7 cellular contexts compared by ENCODE assay signal in the genomic region with DNA sequence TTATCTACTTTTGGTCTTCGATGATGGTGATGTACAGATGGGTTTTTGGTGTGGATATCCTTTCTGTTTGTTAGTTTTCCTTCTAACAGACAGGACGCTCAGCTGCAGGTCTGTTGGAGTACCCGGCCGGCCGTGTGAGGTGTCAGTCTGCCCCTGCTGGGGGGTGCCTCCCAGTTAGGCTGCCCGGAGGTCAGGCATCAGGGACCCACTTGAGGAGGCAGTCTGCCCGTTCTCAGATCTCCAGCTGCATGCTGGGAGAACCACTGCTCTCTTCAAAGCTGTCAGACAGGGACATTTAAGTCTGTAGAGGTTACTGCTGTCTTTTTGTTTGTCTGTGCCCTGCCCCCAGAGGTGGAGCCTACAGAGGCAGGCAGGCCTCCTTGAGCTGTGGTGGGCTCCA. TPM values are rescaled to one million over a fixed set of nuclear protein-coding genes. Genes with fewer than 3 reads are reported as not detected.
DNase-seq lines count a peak whose midpoint lies in the region; ATAC-seq and TF ChIP-seq lines count a peak whose summit lies in the region.
"Not testable (repeated sequence)": the region's sequence is repeated elsewhere in the genome, so short reads cannot be mapped to it uniquely, and the experiment has no call there.

No MANE protein-coding gene starts in this region.

- not testable (repeated sequence) for H2BK20ac ChIP-seq in H9 (ENCODE audit: low read depth, low read length, poor library complexity, severe bottlenecking)

- H4K5ac ChIP-seq in H9 (ENCODE audit: insufficient read length, low read depth, low read length), result not testable (repeated sequence)

- H3K9ac ChIP-seq in H9 (ENCODE audit: extremely low read depth, insufficient read length, low read length), result not testable (repeated sequence)

- H3K23ac ChIP-seq in H9 (ENCODE audit: insufficient read length, low read depth, low read length), result not testable (repeated sequence)

- not testable (repeated sequence) for H3K4me1 ChIP-seq in CD8-positive, alpha-beta T cell (ENCODE audit: insufficient read depth, low read length); H9 (ENCODE audit: insufficient read depth, low read length); naive thymus-derived CD4-positive, alpha-beta T cell (ENCODE audit: control insufficient read depth in 2 of 2, insufficient read depth in 2 of 2, low read length in 2 of 2)

- not testable (repeated sequence) for H4K8ac ChIP-seq in H9 (replicated peaks; ENCODE audit: insufficient read length, low read depth, low read length)

- not testable (repeated sequence) for H3K18ac ChIP-seq in H9 (ENCODE audit: insufficient read length, low read depth, low read length)

- H3K9me3 ChIP-seq in CD8-positive, alpha-beta T cell (ENCODE audit: low read length); H9 (ENCODE audit: control insufficient read depth, low read depth, low read length); naive thymus-derived CD4-positive, alpha-beta T cell (ENCODE audit: control insufficient read depth in 2 of 3, low read length in 3 of 3): not testable (repeated sequence)

- peak overlapping the region; percentile 62 for H3K27ac Mint-ChIP-seq in CD8-positive, alpha-beta T cell
- H3K27ac Mint-ChIP-seq in H9 (peak overlapping the region in 2 of 3 experiments; percentile 51 to 55; a peak in 1 of 7 replicates), T-cell (peak overlapping the region; percentile 81 to 82)
- not testable (repeated sequence) for H3K27ac Mint-ChIP-seq in activated CD4-positive, alpha-beta memory T cell treated with anti-CD3 and anti-CD28 coated beads for 36 hours; central memory CD8-positive, alpha-beta T cell (ENCODE audit: low read depth)
- H3K27ac Mint-ChIP-seq in activated naive CD4-positive, alpha-beta T cell treated with anti-CD3 and anti-CD28 coated beads, Interleukin-2, amount 10 ng/mL, durations not matched to agents 7 days and 5 days, result peak overlapping the region; percentile 83
- H3K27ac Mint-ChIP-seq in naive thymus-derived CD4-positive, alpha-beta T cell, result peak overlapping the region in 7 of 9 donors; percentile 44 to 94 (median 58)

- not testable (repeated sequence) for H3K79me2 ChIP-seq in H9 (ENCODE audit: insufficient read depth, low read length)

- H2BK15ac ChIP-seq in H9 (ENCODE audit: low read depth, low read length), result not testable (repeated sequence)

- H2AK5ac ChIP-seq in H9 (ENCODE audit: insufficient read length, low read length), result not testable (repeated sequence)

- H3K23me2 ChIP-seq in H9 (ENCODE audit: insufficient read length, low read depth, low read length, poor library complexity, severe bottlenecking), result not testable (repeated sequence)

- not testable (repeated sequence) for H4K20me1 ChIP-seq in H9 (ENCODE audit: control insufficient read depth, insufficient read depth, insufficient read length)

- not testable (repeated sequence) for H2AFZ ChIP-seq in H9 (ENCODE audit: low read length)

- TF ChIP-seq CTCF in CD8-positive, alpha-beta T cell (IDR thresholded peaks at IDR 0.05); H9 (conservative IDR thresholded peaks at IDR 0.05): not testable (repeated sequence)

- not testable (repeated sequence) for H3K27me3 Mint-ChIP-seq in CD8-positive, alpha-beta T cell (ENCODE audit: low read depth); H9 (ENCODE audit: low read depth); T-cell; activated CD4-positive, alpha-beta memory T cell treated with anti-CD3 and anti-CD28 coated beads for 36 hours; activated naive CD4-positive, alpha-beta T cell treated with anti-CD3 and anti-CD28 coated beads, Interleukin-2, amount 10 ng/mL, durations not matched to agents 7 days and 5 days; central memory CD8-positive, alpha-beta T cell
- H3K27me3 Mint-ChIP-seq in naive thymus-derived CD4-positive, alpha-beta T cell, result peaks cover 0 to 12% (median 0%) of the 10 kb centered on the region in 5 donors

- WGBS in H9 (ENCODE audit: extremely low coverage, insufficient read length, low lambda C conversion rate), result no CpG with 5 or more reads among the region's 7 CpGs

- not testable (repeated sequence) for H3K9me3 Mint-ChIP-seq in CD8-positive, alpha-beta T cell; T-cell; activated CD4-positive, alpha-beta memory T cell treated with anti-CD3 and anti-CD28 coated beads for 36 hours; central memory CD8-positive, alpha-beta T cell
- H3K9me3 Mint-ChIP-seq in H9, result peaks cover 9 to 20% of the 10 kb centered on the region in 2 experiments
- peaks cover 14% of the 10 kb centered on the region for H3K9me3 Mint-ChIP-seq in activated naive CD4-positive, alpha-beta T cell treated with anti-CD3 and anti-CD28 coated beads, Interleukin-2, amount 10 ng/mL, durations not matched to agents 7 days and 5 days
- H3K9me3 Mint-ChIP-seq in naive thymus-derived CD4-positive, alpha-beta T cell, result peaks cover 0 to 46% (median 16%) of the 10 kb centered on the region in 11 donors

- DNase-seq in CD8-positive, alpha-beta T cell; H9; T-cell; activated CD4-positive, alpha-beta memory T cell treated with anti-CD3 and anti-CD28 coated beads for 36 hours; activated naive CD4-positive, alpha-beta T cell treated with anti-CD3 and anti-CD28 coated beads, Interleukin-2, amount 10 ng/mL, durations not matched to agents 7 days and 5 days; central memory CD8-positive, alpha-beta T cell (ENCODE audit: low spot score in 2 of 2): not testable (repeated sequence)
- DNase-seq in naive thymus-derived CD4-positive, alpha-beta T cell, result peak in 1 of 9 donors; percentile 8

- not testable (repeated sequence) for H3K4me2 ChIP-seq in H9 (ENCODE audit: insufficient read depth, insufficient read length, low read length)

- H3K27me3 ChIP-seq in CD8-positive, alpha-beta T cell (ENCODE audit: insufficient read depth, low read length); H9 (ENCODE audit: insufficient read depth, low read length); naive thymus-derived CD4-positive, alpha-beta T cell (ENCODE audit: control insufficient read depth in 2 of 2, insufficient read depth in 2 of 2, low read length in 2 of 2): not testable (repeated sequence)

- not testable (repeated sequence) for H2BK12ac ChIP-seq in H9 (ENCODE audit: insufficient read length, low read depth, low read length)

- intact Hi-C loops in CD8-positive, alpha-beta T cell (cut with DNase I, micrococcal nuclease); activated CD4-positive, alpha-beta memory T cell treated with anti-CD3 and anti-CD28 coated beads for 36 hours (cut with micrococcal nuclease); naive thymus-derived CD4-positive, alpha-beta T cell (cut with micrococcal nuclease): not testable (repeated sequence)

- H3K4me3 ChIP-seq in CD8-positive, alpha-beta T cell (ENCODE audit: low read depth, low read length); naive thymus-derived CD4-positive, alpha-beta T cell (ENCODE audit: low read length): not testable (repeated sequence)

- H3K79me1 ChIP-seq in H9 (ENCODE audit: insufficient read depth, low read depth, low read length, poor library complexity, severe bottlenecking), result not testable (repeated sequence)

- H3K27ac ChIP-seq in CD8-positive, alpha-beta T cell (ENCODE audit: low read depth, low read length); H9 (ENCODE audit: insufficient read length, low read depth, low read length); naive thymus-derived CD4-positive, alpha-beta T cell (ENCODE audit: low read depth, low read length): not testable (repeated sequence)

- peaks cover 13% of the 10 kb centered on the region for H3K4me1 Mint-ChIP-seq in CD8-positive, alpha-beta T cell (ENCODE audit: low read depth)
- H3K4me1 Mint-ChIP-seq in H9, result peaks cover 14 to 19% of the 10 kb centered on the region in 2 experiments
- H3K4me1 Mint-ChIP-seq in T-cell, result peaks cover 26 to 31% (median 29%) of the 10 kb centered on the region in 3 donors
- peaks cover 19% of the 10 kb centered on the region for H3K4me1 Mint-ChIP-seq in activated CD4-positive, alpha-beta memory T cell treated with anti-CD3 and anti-CD28 coated beads for 36 hours (ENCODE audit: low read depth)
- peaks cover 27% of the 10 kb centered on the region for H3K4me1 Mint-ChIP-seq in activated naive CD4-positive, alpha-beta T cell treated with anti-CD3 and anti-CD28 coated beads, Interleukin-2, amount 10 ng/mL, durations not matched to agents 7 days and 5 days
- H3K4me1 Mint-ChIP-seq in central memory CD8-positive, alpha-beta T cell, result peaks cover 16% of the 10 kb centered on the region
- H3K4me1 Mint-ChIP-seq in naive thymus-derived CD4-positive, alpha-beta T cell, result peaks cover 9 to 34% (median 20%) of the 10 kb centered on the region in 7 donors

- H3K4ac ChIP-seq in H9 (ENCODE audit: low read depth, low read length), result not testable (repeated sequence)

- not testable (repeated sequence) for H3K36me3 ChIP-seq in CD8-positive, alpha-beta T cell (ENCODE audit: insufficient read depth, low read length); naive thymus-derived CD4-positive, alpha-beta T cell (ENCODE audit: control insufficient read depth in 2 of 3, insufficient read depth in 3 of 3, low read length in 3 of 3)

- CTCF ChIA-PET in CD8-positive, alpha-beta T cell (lab: Charles Lee), result interaction anchor here (1.0 kb wide), 1 partner anchor 8 kb away, joined by 3 read pairs; no protein-coding TSS in a partner anchor
- CTCF ChIA-PET in T-cell (lab: Charles Lee); activated naive CD4-positive, alpha-beta T cell treated with anti-CD3 and anti-CD28 coated beads, Interleukin-2, amount 10 ng/mL, durations not matched to agents 7 days and 5 days (lab: Charles Lee): not testable (repeated sequence)
- CTCF ChIA-PET in activated CD4-positive, alpha-beta memory T cell treated with anti-CD3 and anti-CD28 coated beads for 36 hours (lab: Charles Lee), result interaction anchor here (1.0 kb wide), 1 partner anchor 9 kb away, joined by 5 read pairs; no protein-coding TSS in a partner anchor
- CTCF ChIA-PET in naive thymus-derived CD4-positive, alpha-beta T cell (lab: Charles Lee), result interaction anchor here (0.8 kb wide), 1 partner anchor 9 kb away, joined by 3 read pairs; no protein-coding TSS in a partner anchor

- H3K56ac ChIP-seq in H9 (ENCODE audit: insufficient read length, low read depth, low read length), result not testable (repeated sequence)

- not testable (repeated sequence) for H4K91ac ChIP-seq in H9 (ENCODE audit: insufficient read length, low read depth, low read length)

- H3K14ac ChIP-seq in H9 (ENCODE audit: insufficient read depth, low read length), result not testable (repeated sequence)

- H2BK120ac ChIP-seq in H9 (ENCODE audit: low read depth, low read length, poor library complexity, severe bottlenecking), result not testable (repeated sequence)

- not testable (repeated sequence) for ATAC-seq in CD8-positive, alpha-beta T cell; T-cell (replicated peaks in 1 of 4); central memory CD8-positive, alpha-beta T cell (replicated peaks; ENCODE audit: extremely low read depth, poor library complexity, severe bottlenecking); naive thymus-derived CD4-positive, alpha-beta T cell

- H3K36me3 Mint-ChIP-seq in CD8-positive, alpha-beta T cell; activated CD4-positive, alpha-beta memory T cell treated with anti-CD3 and anti-CD28 coated beads for 36 hours; central memory CD8-positive, alpha-beta T cell (ENCODE audit: insufficient read depth): not testable (repeated sequence)
- H3K36me3 Mint-ChIP-seq in H9 (ENCODE audit: insufficient read depth in 1 of 3, low read depth in 3 of 3) (peaks cover 3 to 22% (median 11%) of the 10 kb centered on the region in 3 experiments; a peak in 6 of 7 replicates), T-cell (peaks cover 13% of the 10 kb centered on the region)
- H3K36me3 Mint-ChIP-seq in activated naive CD4-positive, alpha-beta T cell treated with anti-CD3 and anti-CD28 coated beads, Interleukin-2, amount 10 ng/mL, durations not matched to agents 7 days and 5 days, result peaks cover 16% of the 10 kb centered on the region
- H3K36me3 Mint-ChIP-seq in naive thymus-derived CD4-positive, alpha-beta T cell, result peaks cover 3 to 20% (median 5%) of the 10 kb centered on the region in 5 donors

- not testable (repeated sequence) for H3T11ph ChIP-seq in H9 (ENCODE audit: low read length)

- not testable (repeated sequence) for H2BK5ac ChIP-seq in H9 (ENCODE audit: insufficient read length, low read length)

- POLR2A ChIA-PET in CD8-positive, alpha-beta T cell (lab: Charles Lee); T-cell (lab: Charles Lee); activated CD4-positive, alpha-beta memory T cell treated with anti-CD3 and anti-CD28 coated beads for 36 hours (lab: Charles Lee): not testable (repeated sequence)
- POLR2A ChIA-PET in naive thymus-derived CD4-positive, alpha-beta T cell (lab: Charles Lee), result interaction anchor here (0.6 to 1.3 kb wide), 2 partner anchors 38 to 44 kb away, joined by 3 read pairs; no protein-coding TSS in a partner anchor

- peak overlapping the region; percentile 32 for H3K4me3 Mint-ChIP-seq in CD8-positive, alpha-beta T cell
- peak overlapping the region in 1 of 2 experiments; percentile 12; a peak in 1 of 5 replicates for H3K4me3 Mint-ChIP-seq in H9
- peak overlapping the region; percentile 48 to 69 (median 49) for H3K4me3 Mint-ChIP-seq in T-cell
- H3K4me3 Mint-ChIP-seq in activated CD4-positive, alpha-beta memory T cell treated with anti-CD3 and anti-CD28 coated beads for 36 hours, result peak overlapping the region; percentile 39
- not testable (repeated sequence) for H3K4me3 Mint-ChIP-seq in activated naive CD4-positive, alpha-beta T cell treated with anti-CD3 and anti-CD28 coated beads, Interleukin-2, amount 10 ng/mL, durations not matched to agents 7 days and 5 days
- H3K4me3 Mint-ChIP-seq in central memory CD8-positive, alpha-beta T cell, result peak overlapping the region; percentile 68
- peak overlapping the region in 9 of 10 donors; percentile 40 to 74 (median 51) for H3K4me3 Mint-ChIP-seq in naive thymus-derived CD4-positive, alpha-beta T cell

RNA-seq across cellular contexts. Expression of gene ABHD2, which starts 39.2 kb away (rescaled TPM):
- 10 to 100 TPM; 22.2 to 25.7 TPM for total RNA-seq in CD8-positive, alpha-beta T cell
- 15.6 and 17.5 TPM in 2 replicates for total RNA-seq in H9 (2021)
- total RNA-seq in T-cell, result 10 to 100 TPM; 52.5 to 70.8 (median 58.5) TPM
- total RNA-seq in activated CD4-positive, alpha-beta memory T cell treated with anti-CD3 and anti-CD28 coated beads for 36 hours, result 10 to 100 TPM; 36.0 to 38.5 TPM
- total RNA-seq in naive thymus-derived CD4-positive, alpha-beta T cell, result 10 to 100 TPM; 43.6 to 85.0 (median 67.7) TPM
- 10 to 100 TPM; 19.4 to 21.9 TPM for polyA plus RNA-seq in naive thymus-derived CD4-positive, alpha-beta T cell
